In the genomic region with DNA sequence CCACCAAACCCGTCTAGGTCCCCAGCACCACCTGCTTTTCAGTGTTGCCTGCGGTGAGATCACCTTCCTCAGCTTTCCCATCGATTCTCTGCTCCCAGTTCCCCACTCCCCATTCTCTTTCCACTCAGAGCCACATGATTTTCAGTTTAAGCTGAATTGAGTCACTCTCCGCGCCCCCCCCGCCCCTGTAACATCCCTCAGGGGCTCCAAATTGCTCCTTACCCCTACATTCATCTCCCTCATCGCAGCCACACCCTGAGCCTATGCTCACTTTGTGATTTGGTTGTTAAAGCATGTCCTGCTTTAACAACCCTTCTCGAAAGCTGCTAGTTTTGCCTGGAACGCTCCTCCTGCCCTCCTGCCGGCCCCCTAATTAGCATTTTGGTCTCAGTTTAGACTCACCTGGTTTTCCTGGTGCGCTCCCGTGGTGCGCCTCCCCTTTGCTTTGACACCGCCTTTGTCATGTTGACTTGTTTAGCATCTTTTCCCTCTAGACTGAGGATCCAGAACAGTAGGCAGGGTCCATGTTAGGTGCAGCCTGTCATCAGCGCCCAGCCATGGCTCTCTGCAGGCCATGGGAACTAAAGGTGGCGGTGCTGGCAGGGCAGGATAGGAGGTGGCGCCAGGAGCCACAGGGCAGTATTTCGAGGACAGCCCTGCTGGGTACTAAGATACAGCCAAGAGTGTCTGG, we compare ENCODE assay signal across 9 cellular contexts.
DNase-seq lines count a peak whose midpoint lies in the region; ATAC-seq and TF ChIP-seq lines count a peak whose summit lies in the region.
"Had no signal": no experiment of that assay in that cellular context is flagged by ENCODE, and none has a peak within 500 bp of the region (broad histone marks: within the 10 kb centered on the region; RNA-seq: fewer than 3 reads in every experiment).

No MANE protein-coding gene starts in this region.

- H2BK12ac ChIP-seq in mesenchymal stem cell (ENCODE audit: low read length in 2 of 2) = no peak overlapping the region

- no peaks in the 10 kb centered on the region for H3K36me3 ChIP-seq in mesenchymal stem cell (ENCODE audit: control insufficient read depth in 1 of 2, insufficient read depth in 2 of 2, low read depth in 1 of 2, low read length in 2 of 2)
- no peaks in the 10 kb centered on the region for H3K36me3 ChIP-seq in upper lobe of right lung
- H3K36me3 ChIP-seq: sigmoid colon had no signal

- 79% methylated on average over 18 of the region's 18 CpGs for WGBS in mesenchymal stem cell

- no peak overlapping the region for H3K27ac ChIP-seq in mesenchymal stem cell (ENCODE audit: low read length, poor library complexity, severe bottlenecking)
- H3K27ac ChIP-seq in upper lobe of right lung = no peak overlapping the region
- H3K27ac ChIP-seq: sigmoid colon had no signal

- H4K8ac ChIP-seq in mesenchymal stem cell (ENCODE audit: low read length) = peak overlapping the region; percentile 62

- H3K4me1 Mint-ChIP-seq in activated naive CD8-positive, alpha-beta T cell (ENCODE audit: low read depth) = peaks cover 22% of the 10 kb centered on the region
- H3K4me1 Mint-ChIP-seq in activated naive CD8-positive, alpha-beta T cell treated with anti-CD3 and anti-CD28 coated beads, Interleukin-2, amount 50 U/mL, for 24 hours = peaks cover 25% of the 10 kb centered on the region
- peaks cover 28% of the 10 kb centered on the region for H3K4me1 Mint-ChIP-seq in activated CD8-positive, alpha-beta T cell treated with anti-CD3 and anti-CD28 coated beads for 36 hours (ENCODE audit: low read depth)

- H3K79me1 ChIP-seq in mesenchymal stem cell (replicated peaks; ENCODE audit: low read length, poor library complexity, severe bottlenecking) = no peaks in the 10 kb centered on the region

- H2AFZ ChIP-seq in mesenchymal stem cell (ENCODE audit: low read depth, low read length) = no peak overlapping the region

- no peak overlapping the region for H3K23ac ChIP-seq in mesenchymal stem cell (ENCODE audit: low read length in 2 of 2)

- H2AK5ac ChIP-seq in mesenchymal stem cell (ENCODE audit: low read length, severe bottlenecking) = no peak overlapping the region

- H3K4me2 ChIP-seq in mesenchymal stem cell (ENCODE audit: low read length, poor library complexity, severe bottlenecking) = no peak overlapping the region

- H3K9me3 Mint-ChIP-seq in activated naive CD8-positive, alpha-beta T cell (ENCODE audit: low read depth) = no peaks in the 10 kb centered on the region
- no peaks in the 10 kb centered on the region for H3K9me3 Mint-ChIP-seq in activated naive CD8-positive, alpha-beta T cell treated with anti-CD3 and anti-CD28 coated beads, Interleukin-2, amount 50 U/mL, for 24 hours
- H3K9me3 Mint-ChIP-seq in activated CD8-positive, alpha-beta T cell treated with anti-CD3 and anti-CD28 coated beads for 36 hours = no peaks in the 10 kb centered on the region

- no peak overlapping the region for H3K14ac ChIP-seq in mesenchymal stem cell (ENCODE audit: low read length in 2 of 2)

- no peak for TF ChIP-seq CTCF in activated CD8-positive, alpha-beta T cell treated with anti-CD3 and anti-CD28 coated beads for 36 hours (IDR thresholded peaks at IDR 0.05)
- no peak for TF ChIP-seq CTCF in upper lobe of right lung (IDR thresholded peaks at IDR 0.05)

- no peak overlapping the region for H3K18ac ChIP-seq in mesenchymal stem cell (ENCODE audit: low read depth in 1 of 2, low read length in 2 of 2)

- no peak overlapping the region for H2BK15ac ChIP-seq in mesenchymal stem cell (ENCODE audit: low read depth, poor library complexity, severe bottlenecking)

- peak overlapping the region; percentile 73 for H3K9ac ChIP-seq in mesenchymal stem cell (ENCODE audit: low read length)

- DNase-seq in activated naive CD8-positive, alpha-beta T cell treated with anti-CD3 and anti-CD28 coated beads, Interleukin-2, amount 50 U/mL, for 24 hours = no peak
- DNase-seq in activated CD8-positive, alpha-beta T cell treated with anti-CD3 and anti-CD28 coated beads for 36 hours = no peak
- DNase-seq in mesenchymal stem cell (no peak), upper lobe of right lung (no peak), HT-29 (ENCODE audit: low spot score) (no peak), DMS 273 (lab: John Stamatoyannopoulos, UW; ENCODE audit: unreplicated experiment) (no peak), NCI-H526 treated with DMSO at 0.1 percent for 48 hours (lab: John Stamatoyannopoulos, UW) (no peak)

- H3K27me3 Mint-ChIP-seq in activated naive CD8-positive, alpha-beta T cell = no peaks in the 10 kb centered on the region
- no peaks in the 10 kb centered on the region for H3K27me3 Mint-ChIP-seq in activated naive CD8-positive, alpha-beta T cell treated with anti-CD3 and anti-CD28 coated beads, Interleukin-2, amount 50 U/mL, for 24 hours
- peaks cover 2% of the 10 kb centered on the region for H3K27me3 Mint-ChIP-seq in activated CD8-positive, alpha-beta T cell treated with anti-CD3 and anti-CD28 coated beads for 36 hours

- H2BK120ac ChIP-seq in mesenchymal stem cell (ENCODE audit: low read depth, low read length) = no peak overlapping the region

- peak overlapping the region; percentile 35 for H3K4me3 Mint-ChIP-seq in activated naive CD8-positive, alpha-beta T cell
- H3K4me3 Mint-ChIP-seq in activated naive CD8-positive, alpha-beta T cell treated with anti-CD3 and anti-CD28 coated beads, Interleukin-2, amount 50 U/mL, for 24 hours = no peak overlapping the region
- no peak overlapping the region for H3K4me3 Mint-ChIP-seq in activated CD8-positive, alpha-beta T cell treated with anti-CD3 and anti-CD28 coated beads for 36 hours

- no peaks in the 10 kb centered on the region for H3K4me1 ChIP-seq in mesenchymal stem cell (ENCODE audit: control insufficient read depth, insufficient read depth, low read depth, low read length)
- peaks cover 8% of the 10 kb centered on the region for H3K4me1 ChIP-seq in upper lobe of right lung

- H3K4ac ChIP-seq in mesenchymal stem cell (ENCODE audit: low read depth in 1 of 2, low read length in 2 of 2) = no peak overlapping the region

- no peaks in the 10 kb centered on the region for H3K9me3 ChIP-seq in mesenchymal stem cell (ENCODE audit: control insufficient read depth, low read length)
- no peaks in the 10 kb centered on the region for H3K9me3 ChIP-seq in upper lobe of right lung
- H3K9me3 ChIP-seq: sigmoid colon had no signal

- no peak overlapping the region for H2BK5ac ChIP-seq in mesenchymal stem cell (ENCODE audit: low read depth, low read length, poor library complexity, severe bottlenecking)

- intact Hi-C loops in activated CD8-positive, alpha-beta T cell treated with anti-CD3 and anti-CD28 coated beads for 36 hours (cut with micrococcal nuclease) = loop anchor here (1.0 to 5.0 kb wide), 3 partner anchors 59 to 252 kb away; partner anchors contain the start of gene ST3GAL5
- intact Hi-C loops in upper lobe of right lung (cut with DNase I) = loop anchor here (5.0 kb wide), 1 partner anchor 254 kb away; no protein-coding TSS in a partner anchor

- no peak for ATAC-seq in activated naive CD8-positive, alpha-beta T cell treated with anti-CD3 and anti-CD28 coated beads, Interleukin-2, amount 50 U/mL, for 24 hours
- ATAC-seq in activated CD8-positive, alpha-beta T cell treated with anti-CD3 and anti-CD28 coated beads for 36 hours = no peak
- no peak for ATAC-seq in upper lobe of right lung

- H4K91ac ChIP-seq in mesenchymal stem cell (ENCODE audit: low read length) = peak overlapping the region; percentile 37

- no peaks in the 10 kb centered on the region for H3K36me3 Mint-ChIP-seq in activated naive CD8-positive, alpha-beta T cell
- H3K36me3 Mint-ChIP-seq in activated naive CD8-positive, alpha-beta T cell treated with anti-CD3 and anti-CD28 coated beads, Interleukin-2, amount 50 U/mL, for 24 hours (ENCODE audit: low read depth) = no peaks in the 10 kb centered on the region
- H3K36me3 Mint-ChIP-seq in activated CD8-positive, alpha-beta T cell treated with anti-CD3 and anti-CD28 coated beads for 36 hours (ENCODE audit: low read depth) = no peaks in the 10 kb centered on the region

- peak overlapping the region; percentile 41 for H3K27ac Mint-ChIP-seq in activated naive CD8-positive, alpha-beta T cell
- H3K27ac Mint-ChIP-seq in activated naive CD8-positive, alpha-beta T cell treated with anti-CD3 and anti-CD28 coated beads, Interleukin-2, amount 50 U/mL, for 24 hours = no peak overlapping the region
- H3K27ac Mint-ChIP-seq in activated CD8-positive, alpha-beta T cell treated with anti-CD3 and anti-CD28 coated beads for 36 hours = peak overlapping the region; percentile 28

- POLR2A ChIA-PET in activated CD8-positive, alpha-beta T cell treated with anti-CD3 and anti-CD28 coated beads for 36 hours (lab: Charles Lee) = interaction anchor here (0.6 to 1.5 kb wide), 7 partner anchors 9 to 253 kb away, joined by 3 to 4 read pairs (median 3); no protein-coding TSS in a partner anchor

- CTCF ChIA-PET in activated CD8-positive, alpha-beta T cell treated with anti-CD3 and anti-CD28 coated beads for 36 hours (lab: Charles Lee) = interaction anchor here (0.6 to 10.7 kb wide), 64 partner anchors 8 to 380 kb away, joined by 3 to 186 read pairs (median 4); partner anchors contain the start of genes IMMT, POLR1A, PTCD3 and ST3GAL5

- H3K27me3 ChIP-seq in mesenchymal stem cell (ENCODE audit: control insufficient read depth in 1 of 2, insufficient read depth in 1 of 2, low read length in 2 of 2) (no peaks in the 10 kb centered on the region), upper lobe of right lung (no peaks in the 10 kb centered on the region)
- H3K27me3 ChIP-seq: sigmoid colon had no signal

- peak overlapping the region in 1 of 2 experiments; percentile 68 for H3K4me3 ChIP-seq in mesenchymal stem cell (ENCODE audit: insufficient read depth in 1 of 2, low read depth in 1 of 2, low read length in 2 of 2)
- peak overlapping the region; percentile 28 for H3K4me3 ChIP-seq in upper lobe of right lung
